In genomic region chr9:91640428-91640827, GRCh38 we compare ENCODE assay signal across 2 cellular contexts.
TF ChIP-seq lines count a peak whose summit lies in the region.

No MANE protein-coding gene starts in this region.

TF ChIP-seq in HepG2, 621 proteins besides CTCF, POLR2A, EP300 and RAD21:
- no peak for TF ChIP-seq ZNF280D (CRISPR knock-in tag; IDR thresholded peaks at IDR 0.05)
- TF ChIP-seq USF2 (IDR thresholded peaks at IDR 0.05; ENCODE audit: low read depth, low read length): peak; percentile 69
- TF ChIP-seq USF2 (CRISPR knock-in tag; IDR thresholded peaks at IDR 0.05; ENCODE audit: borderline replicate concordance): no peak
- TF ChIP-seq RAD51 (IDR thresholded peaks at IDR 0.05; ENCODE audit: borderline replicate concordance): peak; percentile 86

TF ChIP-seq in K562, 482 proteins besides CTCF, POLR2A, EP300 and RAD21 (continued from another document):
- TF ChIP-seq TFE3 (CRISPR knock-in tag; IDR thresholded peaks at IDR 0.05): peak; percentile 89
- TF ChIP-seq GTF2A2 (tag; IDR thresholded peaks at IDR 0.05): no peak
- TF ChIP-seq ZNF589 (CRISPR knock-in tag; IDR thresholded peaks at IDR 0.05; ENCODE audit: low read depth): no peak
- TF ChIP-seq RAD51 (IDR thresholded peaks at IDR 0.05; ENCODE audit: borderline replicate concordance, low read depth): peak; percentile 77
- no peak for TF ChIP-seq CEBPG (CRISPR knock-in tag; IDR thresholded peaks at IDR 0.05)
- TF ChIP-seq CEBPG (tag; conservative IDR thresholded peaks at IDR 0.05 in 1 of 2, IDR thresholded peaks at IDR 0.05 in 1 of 2): no peak
- no peak for TF ChIP-seq USF1 (CRISPR knock-in tag; IDR thresholded peaks at IDR 0.05)
- TF ChIP-seq USF2 (CRISPR knock-in tag; IDR thresholded peaks at IDR 0.05): 0 out of 2 replicates have a peak, but pooled peaks have one; percentile 24
- TF ChIP-seq ZNF518B (CRISPR knock-in tag; IDR thresholded peaks at IDR 0.05): no peak
